1 cellular context compared by ENCODE assay signal in the genomic region with DNA sequence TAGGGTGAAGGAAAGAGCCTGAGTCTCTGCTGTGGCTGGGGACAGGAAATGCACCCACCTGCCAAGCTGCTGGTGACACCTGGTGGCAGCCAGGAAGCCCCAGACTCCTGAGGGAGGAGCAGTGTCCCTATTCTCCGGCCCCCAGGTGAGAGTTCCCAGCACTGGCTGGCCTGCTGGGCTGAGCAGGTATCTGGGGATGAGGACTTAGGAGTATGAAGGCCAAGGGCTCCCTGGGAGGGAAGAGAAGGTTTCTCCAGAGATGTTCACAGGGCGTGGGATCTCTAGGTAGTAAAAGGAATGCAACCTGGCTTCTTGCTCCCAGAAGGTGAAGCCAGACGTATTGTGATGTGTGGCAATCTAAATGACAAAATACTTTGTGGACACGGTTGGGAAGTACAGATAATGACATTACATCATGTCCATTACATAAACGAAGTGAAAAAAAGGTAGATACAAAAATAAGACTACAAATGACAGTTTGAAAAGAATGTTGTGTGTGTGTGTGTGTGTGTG.
TF ChIP-seq lines count a peak whose summit lies in the region.

No MANE protein-coding gene starts in this region.

TF ChIP-seq in SK-N-SH treated with all-trans-retinoic acid at 6 μM for 48 hours, 23 proteins besides CTCF, POLR2A, EP300 and RAD21 (continued from another document):
- TF ChIP-seq, protein P1, sequence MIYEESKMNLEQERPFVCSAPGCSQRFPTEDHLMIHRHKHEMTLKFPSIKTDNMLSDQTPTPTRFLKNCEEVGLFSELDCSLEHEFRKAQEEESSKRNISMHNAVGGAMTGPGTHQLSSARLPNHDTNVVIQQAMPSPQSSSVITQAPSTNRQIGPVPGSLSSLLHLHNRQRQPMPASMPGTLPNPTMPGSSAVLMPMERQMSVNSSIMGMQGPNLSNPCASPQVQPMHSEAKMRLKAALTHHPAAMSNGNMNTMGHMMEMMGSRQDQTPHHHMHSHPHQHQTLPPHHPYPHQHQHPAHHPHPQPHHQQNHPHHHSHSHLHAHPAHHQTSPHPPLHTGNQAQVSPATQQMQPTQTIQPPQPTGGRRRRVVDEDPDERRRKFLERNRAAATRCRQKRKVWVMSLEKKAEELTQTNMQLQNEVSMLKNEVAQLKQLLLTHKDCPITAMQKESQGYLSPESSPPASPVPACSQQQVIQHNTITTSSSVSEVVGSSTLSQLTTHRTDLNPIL (CRISPR knock-in tag; IDR thresholded peaks at IDR 0.05; ENCODE audit: low read depth) = no peak
- TF ChIP-seq ZFP3 (CRISPR knock-in tag; IDR thresholded peaks at IDR 0.05) (no peak), ZNF8 (CRISPR knock-in tag; IDR thresholded peaks at IDR 0.05) (no peak), SNAI2 (CRISPR knock-in tag; IDR thresholded peaks at IDR 0.05) (no peak), ZFP30 (CRISPR knock-in tag; IDR thresholded peaks at IDR 0.05) (no peak)
